ENCODE assay signal across 24 cellular contexts in genomic region chr15:48233246-48233645, GRCh38. TPM values are rescaled to one million over a fixed set of nuclear protein-coding genes. Genes with fewer than 3 reads are reported as not detected.
"Had no signal": no experiment of that assay in that cellular context is flagged by ENCODE, and none has a peak within 500 bp of the region (broad histone marks: within the 10 kb centered on the region; RNA-seq: fewer than 3 reads in every experiment).

No MANE protein-coding gene starts in this region.

- H3K4me1 ChIP-seq: SJSA1 had no signal

- FAIRE-seq: HepG2, RCC 7860 had no signal

- ATAC-seq: HepG2 had no signal

- H3K27ac ChIP-seq: SJSA1, SK-N-MC had no signal

- H3K36me3 ChIP-seq: SJSA1 had no signal

- DNase-seq: IMR-90, Karpas-422, KG1, MM.1S, NCI-H1092 treated with DMSO at 0.1 percent for 48 hours, NCI-H1436, NCI-H187, NCI-H2029, NCI-H2081 treated with DMSO at 0.1 percent for 48 hours, NCI-H2171, NCI-H226, NCI-H446, NCI-H510A, NCI-H524 treated with DMSO at 0.1 percent for 48 hours, NCI-H69, NCI-H774, Right ventricle myocardium superior, RPMI8226, SIG-M5 had no signal

- H3K4me3 ChIP-seq: SJSA1, SK-N-MC had no signal

- H3K9me3 ChIP-seq: SJSA1 had no signal

RNA-seq across cellular contexts. Expression of gene SLC12A1, which starts 27.1 kb away (rescaled TPM):
- total RNA-seq: HepG2, HT1080, IMR-90, Right ventricle myocardium superior, SJSA1 had no signal
- polyA plus RNA-seq: HepG2, IMR-90 had no signal

RNA-seq across cellular contexts. Expression of gene CTXN2, which starts 41.8 kb away (rescaled TPM):
- total RNA-seq: HepG2, HT1080, IMR-90, Right ventricle myocardium superior, SJSA1 had no signal
- polyA plus RNA-seq: HepG2, IMR-90 had no signal
